ENCODE assay signal across 6 cellular contexts in genomic region chr4:64870558-64870957, GRCh38.
"Had no signal": no experiment of that assay in that cellular context is flagged by ENCODE, and none has a peak within 500 bp of the region (broad histone marks: within the 10 kb centered on the region; RNA-seq: fewer than 3 reads in every experiment).

No MANE protein-coding gene starts in this region.

- ATAC-seq: HepG2, K562 had no signal

- H3K27ac ChIP-seq: HL-60 had no signal

- H3K4me3 ChIP-seq: K562 had no signal

- DNase-seq: IMR-90, KBM-7, KG1 had no signal
